In the genomic region with DNA sequence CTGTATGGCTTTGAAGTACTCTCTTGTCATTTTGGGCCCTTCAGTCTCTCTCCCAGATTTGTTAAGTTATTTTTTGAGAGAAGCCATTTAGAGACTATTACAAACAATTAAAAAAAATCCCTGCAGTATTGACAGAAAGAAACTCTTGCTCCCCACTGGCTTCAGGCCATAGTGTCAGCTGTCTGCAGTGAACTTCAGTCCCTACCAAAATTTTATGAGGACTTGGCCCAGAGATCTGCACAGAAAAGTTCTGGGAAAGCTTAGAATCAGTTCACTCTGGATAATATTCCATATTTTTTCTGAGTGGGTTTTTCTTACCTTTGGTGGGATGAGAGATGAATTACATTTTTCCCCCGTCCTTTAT, we compare ENCODE assay signal across 1 cellular context.
A peak's percentile ranks its signal among the peaks of the same experiment; 100 is the strongest.
TF ChIP-seq lines count a peak whose summit lies in the region.

No MANE protein-coding gene starts in this region.

TF ChIP-seq in HepG2, 621 proteins besides CTCF, POLR2A, EP300 and RAD21 (continues in another document):
- peak; percentile 3; the same call in 1 of the 2 replicates for TF ChIP-seq RXRB (CRISPR knock-in tag; IDR thresholded peaks at IDR 0.05; ENCODE audit: borderline replicate concordance)
- no peak for TF ChIP-seq ZNF530 (CRISPR knock-in tag; IDR thresholded peaks at IDR 0.05; ENCODE audit: low read depth)
- TF ChIP-seq ZNF180 (CRISPR knock-in tag; IDR thresholded peaks at IDR 0.05; ENCODE audit: borderline replicate concordance, low read depth): no peak
- no peak for TF ChIP-seq ZNF296 (CRISPR knock-in tag; conservative IDR thresholded peaks at IDR 0.05)
- TF ChIP-seq MIER3 (CRISPR knock-in tag; IDR thresholded peaks at IDR 0.05; ENCODE audit: borderline replicate concordance): 0 out of 2 replicates have a peak, but pooled peaks have one; percentile 18
- TF ChIP-seq, protein P1, sequence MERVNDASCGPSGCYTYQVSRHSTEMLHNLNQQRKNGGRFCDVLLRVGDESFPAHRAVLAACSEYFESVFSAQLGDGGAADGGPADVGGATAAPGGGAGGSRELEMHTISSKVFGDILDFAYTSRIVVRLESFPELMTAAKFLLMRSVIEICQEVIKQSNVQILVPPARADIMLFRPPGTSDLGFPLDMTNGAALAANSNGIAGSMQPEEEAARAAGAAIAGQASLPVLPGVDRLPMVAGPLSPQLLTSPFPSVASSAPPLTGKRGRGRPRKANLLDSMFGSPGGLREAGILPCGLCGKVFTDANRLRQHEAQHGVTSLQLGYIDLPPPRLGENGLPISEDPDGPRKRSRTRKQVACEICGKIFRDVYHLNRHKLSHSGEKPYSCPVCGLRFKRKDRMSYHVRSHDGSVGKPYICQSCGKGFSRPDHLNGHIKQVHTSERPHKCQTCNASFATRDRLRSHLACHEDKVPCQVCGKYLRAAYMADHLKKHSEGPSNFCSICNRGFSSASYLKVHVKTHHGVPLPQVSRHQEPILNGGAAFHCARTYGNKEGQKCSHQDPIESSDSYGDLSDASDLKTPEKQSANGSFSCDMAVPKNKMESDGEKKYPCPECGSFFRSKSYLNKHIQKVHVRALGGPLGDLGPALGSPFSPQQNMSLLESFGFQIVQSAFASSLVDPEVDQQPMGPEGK (CRISPR knock-in tag; IDR thresholded peaks at IDR 0.05): 0 out of 2 replicates have a peak, but pooled peaks have one; percentile 7
- no peak for TF ChIP-seq FOXC1 (CRISPR knock-in tag; IDR thresholded peaks at IDR 0.05; ENCODE audit: borderline replicate concordance)
- TF ChIP-seq GATAD2A (CRISPR knock-in tag; IDR thresholded peaks at IDR 0.05): peak; percentile 9
- TF ChIP-seq, protein P2, sequence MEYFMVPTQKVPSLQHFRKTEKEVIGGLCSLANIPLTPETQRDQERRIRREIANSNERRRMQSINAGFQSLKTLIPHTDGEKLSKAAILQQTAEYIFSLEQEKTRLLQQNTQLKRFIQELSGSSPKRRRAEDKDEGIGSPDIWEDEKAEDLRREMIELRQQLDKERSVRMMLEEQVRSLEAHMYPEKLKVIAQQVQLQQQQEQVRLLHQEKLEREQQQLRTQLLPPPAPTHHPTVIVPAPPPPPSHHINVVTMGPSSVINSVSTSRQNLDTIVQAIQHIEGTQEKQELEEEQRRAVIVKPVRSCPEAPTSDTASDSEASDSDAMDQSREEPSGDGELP (IDR thresholded peaks at IDR 0.05; ENCODE audit: borderline replicate concordance, low read depth): peak; percentile 82; the same call in 1 of the 2 replicates
- 0 out of 2 replicates have a peak, but pooled peaks have one; percentile 3 for TF ChIP-seq CREM (IDR thresholded peaks at IDR 0.05)
- TF ChIP-seq CREM (CRISPR knock-in tag; IDR thresholded peaks at IDR 0.05): no peak
- no peak for TF ChIP-seq SNRNP70 (IDR thresholded peaks at IDR 0.05; ENCODE audit: low read depth, low read length)
- peak; percentile 50; the same call in 1 of the 2 replicates for TF ChIP-seq ZMAT3 (CRISPR knock-in tag; conservative IDR thresholded peaks at IDR 0.05)
- TF ChIP-seq ATM (IDR thresholded peaks at IDR 0.05; ENCODE audit: borderline replicate concordance): no peak
- peak; percentile 8; the same call in 1 of the 2 replicates for TF ChIP-seq FOXK1 (CRISPR knock-in tag; IDR thresholded peaks at IDR 0.05; ENCODE audit: borderline replicate concordance, low read depth)
- TF ChIP-seq BORCS8-MEF2B (CRISPR knock-in tag; IDR thresholded peaks at IDR 0.05): no peak
- peak; percentile 56; the same call in 1 of the 2 replicates for TF ChIP-seq ZC3H13 (CRISPR knock-in tag; IDR thresholded peaks at IDR 0.05)
- TF ChIP-seq, protein P3, sequence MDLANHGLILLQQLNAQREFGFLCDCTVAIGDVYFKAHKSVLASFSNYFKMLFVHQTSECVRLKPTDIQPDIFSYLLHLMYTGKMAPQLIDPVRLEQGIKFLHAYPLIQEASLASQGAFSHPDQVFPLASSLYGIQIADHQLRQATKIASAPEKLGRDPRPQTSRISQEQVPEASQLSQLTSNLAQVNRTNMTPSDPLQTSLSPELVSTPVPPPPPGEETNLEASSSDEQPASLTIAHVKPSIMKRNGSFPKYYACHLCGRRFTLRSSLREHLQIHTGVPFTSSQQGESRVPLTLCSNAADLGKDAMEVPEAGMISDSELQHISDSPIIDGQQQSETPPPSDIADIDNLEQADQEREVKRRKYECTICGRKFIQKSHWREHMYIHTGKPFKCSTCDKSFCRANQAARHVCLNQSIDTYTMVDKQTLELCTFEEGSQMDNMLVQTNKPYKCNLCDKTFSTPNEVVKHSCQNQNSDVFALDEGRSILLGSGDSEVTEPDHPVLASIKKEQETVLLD (CRISPR knock-in tag; IDR thresholded peaks at IDR 0.05; ENCODE audit: low read depth): 0 out of 2 replicates have a peak, but pooled peaks have one; percentile 23
- TF ChIP-seq KLF16 (CRISPR knock-in tag; IDR thresholded peaks at IDR 0.05): 0 out of 4 replicates have a peak, but pooled peaks of 1 of the 2 experiments have one; percentile 26
- TF ChIP-seq, protein P4, sequence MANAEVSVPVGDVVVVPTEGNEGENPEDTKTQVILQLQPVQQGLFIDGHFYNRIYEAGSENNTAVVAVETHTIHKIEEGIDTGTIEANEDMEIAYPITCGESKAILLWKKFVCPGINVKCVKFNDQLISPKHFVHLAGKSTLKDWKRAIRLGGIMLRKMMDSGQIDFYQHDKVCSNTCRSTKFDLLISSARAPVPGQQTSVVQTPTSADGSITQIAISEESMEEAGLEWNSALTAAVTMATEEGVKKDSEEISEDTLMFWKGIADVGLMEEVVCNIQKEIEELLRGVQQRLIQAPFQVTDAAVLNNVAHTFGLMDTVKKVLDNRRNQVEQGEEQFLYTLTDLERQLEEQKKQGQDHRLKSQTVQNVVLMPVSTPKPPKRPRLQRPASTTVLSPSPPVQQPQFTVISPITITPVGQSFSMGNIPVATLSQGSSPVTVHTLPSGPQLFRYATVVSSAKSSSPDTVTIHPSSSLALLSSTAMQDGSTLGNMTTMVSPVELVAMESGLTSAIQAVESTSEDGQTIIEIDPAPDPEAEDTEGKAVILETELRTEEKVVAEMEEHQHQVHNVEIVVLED (CRISPR knock-in tag; IDR thresholded peaks at IDR 0.05; ENCODE audit: borderline replicate concordance): 0 out of 2 replicates have a peak, but pooled peaks have one; percentile 3
- TF ChIP-seq ZNF432 (CRISPR knock-in tag; IDR thresholded peaks at IDR 0.05; ENCODE audit: borderline replicate concordance): no peak
- TF ChIP-seq HMG20A (CRISPR knock-in tag; IDR thresholded peaks at IDR 0.05; ENCODE audit: borderline replicate concordance): 0 out of 2 replicates have a peak, but pooled peaks have one; percentile 9
- TF ChIP-seq CENPX (CRISPR knock-in tag; IDR thresholded peaks at IDR 0.05): no peak
- TF ChIP-seq SMC3 (IDR thresholded peaks at IDR 0.05; ENCODE audit: low read length): no peak
- TF ChIP-seq, protein P5, sequence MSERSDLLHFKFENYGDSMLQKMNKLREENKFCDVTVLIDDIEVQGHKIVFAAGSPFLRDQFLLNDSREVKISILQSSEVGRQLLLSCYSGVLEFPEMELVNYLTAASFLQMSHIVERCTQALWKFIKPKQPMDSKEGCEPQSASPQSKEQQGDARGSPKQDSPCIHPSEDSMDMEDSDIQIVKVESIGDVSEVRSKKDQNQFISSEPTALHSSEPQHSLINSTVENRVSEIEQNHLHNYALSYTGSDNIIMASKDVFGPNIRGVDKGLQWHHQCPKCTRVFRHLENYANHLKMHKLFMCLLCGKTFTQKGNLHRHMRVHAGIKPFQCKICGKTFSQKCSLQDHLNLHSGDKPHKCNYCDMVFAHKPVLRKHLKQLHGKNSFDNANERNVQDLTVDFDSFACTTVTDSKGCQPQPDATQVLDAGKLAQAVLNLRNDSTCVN (CRISPR knock-in tag; IDR thresholded peaks at IDR 0.05; ENCODE audit: borderline replicate concordance): 0 out of 2 replicates have a peak, but pooled peaks have one; percentile 4
- no peak for TF ChIP-seq BRD4 (CRISPR knock-in tag; IDR thresholded peaks at IDR 0.05)
- TF ChIP-seq LCORL (IDR thresholded peaks at IDR 0.05): no peak
- TF ChIP-seq LCORL (CRISPR knock-in tag; IDR thresholded peaks at IDR 0.05): peak; percentile 60; the same call in 1 of the 2 replicates
- TF ChIP-seq ZFX (CRISPR knock-in tag; IDR thresholded peaks at IDR 0.05; ENCODE audit: low read depth): peak; percentile 9; the same call in 1 of the 2 replicates
- TF ChIP-seq, protein P6, sequence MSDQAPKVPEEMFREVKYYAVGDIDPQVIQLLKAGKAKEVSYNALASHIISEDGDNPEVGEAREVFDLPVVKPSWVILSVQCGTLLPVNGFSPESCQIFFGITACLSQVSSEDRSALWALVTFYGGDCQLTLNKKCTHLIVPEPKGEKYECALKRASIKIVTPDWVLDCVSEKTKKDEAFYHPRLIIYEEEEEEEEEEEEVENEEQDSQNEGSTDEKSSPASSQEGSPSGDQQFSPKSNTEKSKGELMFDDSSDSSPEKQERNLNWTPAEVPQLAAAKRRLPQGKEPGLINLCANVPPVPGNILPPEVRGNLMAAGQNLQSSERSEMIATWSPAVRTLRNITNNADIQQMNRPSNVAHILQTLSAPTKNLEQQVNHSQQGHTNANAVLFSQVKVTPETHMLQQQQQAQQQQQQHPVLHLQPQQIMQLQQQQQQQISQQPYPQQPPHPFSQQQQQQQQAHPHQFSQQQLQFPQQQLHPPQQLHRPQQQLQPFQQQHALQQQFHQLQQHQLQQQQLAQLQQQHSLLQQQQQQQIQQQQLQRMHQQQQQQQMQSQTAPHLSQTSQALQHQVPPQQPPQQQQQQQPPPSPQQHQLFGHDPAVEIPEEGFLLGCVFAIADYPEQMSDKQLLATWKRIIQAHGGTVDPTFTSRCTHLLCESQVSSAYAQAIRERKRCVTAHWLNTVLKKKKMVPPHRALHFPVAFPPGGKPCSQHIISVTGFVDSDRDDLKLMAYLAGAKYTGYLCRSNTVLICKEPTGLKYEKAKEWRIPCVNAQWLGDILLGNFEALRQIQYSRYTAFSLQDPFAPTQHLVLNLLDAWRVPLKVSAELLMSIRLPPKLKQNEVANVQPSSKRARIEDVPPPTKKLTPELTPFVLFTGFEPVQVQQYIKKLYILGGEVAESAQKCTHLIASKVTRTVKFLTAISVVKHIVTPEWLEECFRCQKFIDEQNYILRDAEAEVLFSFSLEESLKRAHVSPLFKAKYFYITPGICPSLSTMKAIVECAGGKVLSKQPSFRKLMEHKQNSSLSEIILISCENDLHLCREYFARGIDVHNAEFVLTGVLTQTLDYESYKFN (CRISPR knock-in tag; conservative IDR thresholded peaks at IDR 0.05): peak; percentile 25; the same call in 1 of the 2 replicates
- TF ChIP-seq, protein P7, sequence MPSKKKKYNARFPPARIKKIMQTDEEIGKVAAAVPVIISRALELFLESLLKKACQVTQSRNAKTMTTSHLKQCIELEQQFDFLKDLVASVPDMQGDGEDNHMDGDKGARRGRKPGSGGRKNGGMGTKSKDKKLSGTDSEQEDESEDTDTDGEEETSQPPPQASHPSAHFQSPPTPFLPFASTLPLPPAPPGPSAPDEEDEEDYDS (CRISPR knock-in tag; IDR thresholded peaks at IDR 0.05): no peak; the same call in 1 of the 2 replicates
- 0 out of 2 replicates have a peak, but pooled peaks have one; percentile 28 for TF ChIP-seq NFIC (IDR thresholded peaks at IDR 0.05; ENCODE audit: low read length)
- TF ChIP-seq NONO (IDR thresholded peaks at IDR 0.05): no peak
- 0 out of 2 replicates have a peak, but pooled peaks have one; percentile 18 for TF ChIP-seq NONO (CRISPR knock-in tag; conservative IDR thresholded peaks at IDR 0.05)
- TF ChIP-seq TCF7 (IDR thresholded peaks at IDR 0.05; ENCODE audit: low read depth): no peak
- peak; percentile 20; the same call in 1 of the 2 replicates for TF ChIP-seq HDAC1 (CRISPR knock-in tag; IDR thresholded peaks at IDR 0.05)
- TF ChIP-seq AGO2 (optimal IDR thresholded peaks at IDR 0.05; ENCODE audit: low read depth, low read length): peak; percentile 48
- TF ChIP-seq YEATS2 (CRISPR knock-in tag; IDR thresholded peaks at IDR 0.05; ENCODE audit: borderline replicate concordance): 0 out of 2 replicates have a peak, but pooled peaks have one; percentile 8
- TF ChIP-seq SOX5 (CRISPR knock-in tag; IDR thresholded peaks at IDR 0.05; ENCODE audit: borderline replicate concordance): 0 out of 2 replicates have a peak, but pooled peaks have one; percentile 5
- TF ChIP-seq, protein P8, sequence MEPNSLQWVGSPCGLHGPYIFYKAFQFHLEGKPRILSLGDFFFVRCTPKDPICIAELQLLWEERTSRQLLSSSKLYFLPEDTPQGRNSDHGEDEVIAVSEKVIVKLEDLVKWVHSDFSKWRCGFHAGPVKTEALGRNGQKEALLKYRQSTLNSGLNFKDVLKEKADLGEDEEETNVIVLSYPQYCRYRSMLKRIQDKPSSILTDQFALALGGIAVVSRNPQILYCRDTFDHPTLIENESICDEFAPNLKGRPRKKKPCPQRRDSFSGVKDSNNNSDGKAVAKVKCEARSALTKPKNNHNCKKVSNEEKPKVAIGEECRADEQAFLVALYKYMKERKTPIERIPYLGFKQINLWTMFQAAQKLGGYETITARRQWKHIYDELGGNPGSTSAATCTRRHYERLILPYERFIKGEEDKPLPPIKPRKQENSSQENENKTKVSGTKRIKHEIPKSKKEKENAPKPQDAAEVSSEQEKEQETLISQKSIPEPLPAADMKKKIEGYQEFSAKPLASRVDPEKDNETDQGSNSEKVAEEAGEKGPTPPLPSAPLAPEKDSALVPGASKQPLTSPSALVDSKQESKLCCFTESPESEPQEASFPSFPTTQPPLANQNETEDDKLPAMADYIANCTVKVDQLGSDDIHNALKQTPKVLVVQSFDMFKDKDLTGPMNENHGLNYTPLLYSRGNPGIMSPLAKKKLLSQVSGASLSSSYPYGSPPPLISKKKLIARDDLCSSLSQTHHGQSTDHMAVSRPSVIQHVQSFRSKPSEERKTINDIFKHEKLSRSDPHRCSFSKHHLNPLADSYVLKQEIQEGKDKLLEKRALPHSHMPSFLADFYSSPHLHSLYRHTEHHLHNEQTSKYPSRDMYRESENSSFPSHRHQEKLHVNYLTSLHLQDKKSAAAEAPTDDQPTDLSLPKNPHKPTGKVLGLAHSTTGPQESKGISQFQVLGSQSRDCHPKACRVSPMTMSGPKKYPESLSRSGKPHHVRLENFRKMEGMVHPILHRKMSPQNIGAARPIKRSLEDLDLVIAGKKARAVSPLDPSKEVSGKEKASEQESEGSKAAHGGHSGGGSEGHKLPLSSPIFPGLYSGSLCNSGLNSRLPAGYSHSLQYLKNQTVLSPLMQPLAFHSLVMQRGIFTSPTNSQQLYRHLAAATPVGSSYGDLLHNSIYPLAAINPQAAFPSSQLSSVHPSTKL (CRISPR knock-in tag; IDR thresholded peaks at IDR 0.05): peak; percentile 46
- TF ChIP-seq HNF4G (IDR thresholded peaks at IDR 0.05; ENCODE audit: borderline replicate concordance, low read depth, low read length): peak; percentile 33; the same call in 1 of the 2 replicates
- no peak; the same call in 1 of the 2 replicates for TF ChIP-seq HNF4G (CRISPR knock-in tag; IDR thresholded peaks at IDR 0.05; ENCODE audit: borderline replicate concordance, low read depth)
- TF ChIP-seq, protein P9, sequence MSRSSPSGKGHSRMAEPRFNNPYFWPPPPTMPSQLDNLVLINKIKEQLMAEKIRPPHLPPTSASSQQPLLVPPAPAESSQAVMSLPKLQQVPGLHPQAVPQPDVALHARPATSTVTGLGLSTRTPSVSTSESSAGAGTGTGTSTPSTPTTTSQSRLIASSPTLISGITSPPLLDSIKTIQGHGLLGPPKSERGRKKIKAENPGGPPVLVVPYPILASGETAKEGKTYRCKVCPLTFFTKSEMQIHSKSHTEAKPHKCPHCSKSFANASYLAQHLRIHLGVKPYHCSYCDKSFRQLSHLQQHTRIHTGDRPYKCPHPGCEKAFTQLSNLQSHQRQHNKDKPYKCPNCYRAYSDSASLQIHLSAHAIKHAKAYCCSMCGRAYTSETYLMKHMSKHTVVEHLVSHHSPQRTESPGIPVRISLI (CRISPR knock-in tag; IDR thresholded peaks at IDR 0.05; ENCODE audit: borderline replicate concordance): peak; percentile 57; the same call in 1 of the 2 replicates
- TF ChIP-seq PHF21A (CRISPR knock-in tag; IDR thresholded peaks at IDR 0.05): peak; percentile 38; the same call in 1 of the 2 replicates
- TF ChIP-seq ZNF30 (CRISPR knock-in tag; IDR thresholded peaks at IDR 0.05): no peak
- TF ChIP-seq NR2F1 (CRISPR knock-in tag; IDR thresholded peaks at IDR 0.05): 0 out of 4 replicates have a peak, but pooled peaks of 1 of the 2 experiments have one; percentile 9
